16 cellular contexts compared by ENCODE assay signal in the genomic region with DNA sequence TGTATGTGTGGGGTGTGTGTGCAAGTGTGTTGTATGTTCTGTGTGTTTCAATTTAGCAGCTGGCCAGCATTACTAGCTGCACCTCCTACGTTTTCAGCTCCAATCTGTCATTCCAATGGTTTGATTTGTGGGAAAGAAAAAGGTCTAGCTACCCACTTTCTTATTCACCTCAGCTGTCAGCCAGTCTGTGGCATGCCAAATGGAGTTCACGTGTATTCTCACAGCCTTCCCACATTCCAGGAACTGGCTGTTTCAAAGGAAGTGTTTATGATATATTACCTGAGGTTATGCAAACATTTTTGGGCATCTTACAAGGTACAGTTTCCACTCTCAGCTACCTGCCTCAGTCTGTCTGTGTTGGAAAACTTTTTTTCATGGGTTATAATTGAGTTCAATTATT.
"Had no signal": no experiment of that assay in that cellular context is flagged by ENCODE, and none has a peak within 500 bp of the region (broad histone marks: within the 10 kb centered on the region; RNA-seq: fewer than 3 reads in every experiment).

No MANE protein-coding gene starts in this region.

- H3K27me3 ChIP-seq: body of pancreas, right lobe of liver, transverse colon had no signal

- H3K27me3 Mint-ChIP-seq: activated CD4-positive, alpha-beta memory T cell treated with anti-CD3 and anti-CD28 coated beads, Interleukin-2, amount 10 ng/mL, durations not matched to agents 7 days and 5 days; activated CD4-positive, alpha-beta T cell treated with anti-CD3 and anti-CD28 coated beads for 36 hours; progenitor cell of endocrine pancreas had no signal

- H3K27ac Mint-ChIP-seq: activated CD4-positive, alpha-beta memory T cell treated with anti-CD3 and anti-CD28 coated beads, Interleukin-2, amount 10 ng/mL, durations not matched to agents 7 days and 5 days; activated CD4-positive, alpha-beta T cell treated with anti-CD3 and anti-CD28 coated beads for 36 hours; natural killer cell; progenitor cell of endocrine pancreas had no signal

- H3K9me3 Mint-ChIP-seq: activated CD4-positive, alpha-beta memory T cell treated with anti-CD3 and anti-CD28 coated beads, Interleukin-2, amount 10 ng/mL, durations not matched to agents 7 days and 5 days; activated T-cell treated with anti-CD3 and anti-CD28 coated beads, Interleukin-2, amount 50 U/mL, for 4 hours; central memory CD8-positive, alpha-beta T cell had no signal

- H3K4me3 ChIP-seq: body of pancreas, right lobe of liver, SK-N-MC, transverse colon had no signal

- H3K36me3 ChIP-seq: right lobe of liver, transverse colon had no signal

- H3K9me3 ChIP-seq: body of pancreas, right lobe of liver, transverse colon had no signal

- H3K4me3 Mint-ChIP-seq: activated CD4-positive, alpha-beta memory T cell treated with anti-CD3 and anti-CD28 coated beads, Interleukin-2, amount 10 ng/mL, durations not matched to agents 7 days and 5 days; activated CD4-positive, alpha-beta T cell treated with anti-CD3 and anti-CD28 coated beads for 36 hours; activated T-cell treated with anti-CD3 and anti-CD28 coated beads, Interleukin-2, amount 50 U/mL, for 4 hours; central memory CD8-positive, alpha-beta T cell; natural killer cell had no signal

- H3K4me1 Mint-ChIP-seq: activated CD4-positive, alpha-beta memory T cell treated with anti-CD3 and anti-CD28 coated beads, Interleukin-2, amount 10 ng/mL, durations not matched to agents 7 days and 5 days; activated CD4-positive, alpha-beta T cell treated with anti-CD3 and anti-CD28 coated beads for 36 hours; central memory CD8-positive, alpha-beta T cell; natural killer cell had no signal

- H3K36me3 Mint-ChIP-seq: natural killer cell had no signal

- DNase-seq: activated CD4-positive, alpha-beta memory T cell treated with anti-CD3 and anti-CD28 coated beads, Interleukin-2, amount 10 ng/mL, durations not matched to agents 7 days and 5 days; activated CD4-positive, alpha-beta T cell treated with anti-CD3 and anti-CD28 coated beads for 36 hours; activated effector memory CD4-positive, alpha-beta T cell treated with Interleukin-2 at 50 U/mL for 16 hours; activated naive CD4-positive, alpha-beta T cell treated with anti-CD3 and anti-CD28 coated beads, Interleukin-2, amount 50 U/mL, for 16 hours; activated T-cell treated with anti-CD3 and anti-CD28 coated beads, Interleukin-2, amount 50 U/mL, for 4 hours; body of pancreas; effector CD8-positive, alpha-beta T cell; head of caudate nucleus; natural killer cell; right lobe of liver; stimulated activated naive CD8-positive, alpha-beta T cell treated with anti-CD3 and anti-CD28 coated beads, Interleukin-15, Interleukin-2, amounts not matched to agents 100 U/mL and 50 U/mL, for 24 hours; T-helper 1 cell; transverse colon had no signal

- H3K4me1 ChIP-seq: body of pancreas, right lobe of liver, transverse colon had no signal

- H3K27ac ChIP-seq: body of pancreas, right lobe of liver, SK-N-MC, transverse colon had no signal
